ENCODE assay signal across 35 cellular contexts in genomic region chr11:75644370-75644769, GRCh38. TPM values are rescaled to one million over a fixed set of nuclear protein-coding genes. Genes with fewer than 3 reads are reported as not detected.
A peak's percentile ranks its signal among the peaks of the same experiment; 100 is the strongest.
DNase-seq lines count a peak whose midpoint lies in the region; ATAC-seq and TF ChIP-seq lines count a peak whose summit lies in the region.
"Had no signal": no experiment of that assay in that cellular context is flagged by ENCODE, and none has a peak within 500 bp of the region (broad histone marks: within the 10 kb centered on the region; RNA-seq: fewer than 3 reads in every experiment).

No MANE protein-coding gene starts in this region.

- no peaks in the 10 kb centered on the region for H3K9me2 ChIP-seq in SK-N-SH

- TF ChIP-seq CTCF in SK-N-SH (IDR thresholded peaks at IDR 0.05) = no peak
- TF ChIP-seq CTCF in fibroblast of the aortic adventitia (IDR thresholded peaks at IDR 0.05; ENCODE audit: insufficient read depth, low read length) = no peak

- H3K79me2 ChIP-seq in SK-N-SH (ENCODE audit: insufficient read depth) = no peaks in the 10 kb centered on the region

- no peaks in the 10 kb centered on the region for H3K9me3 ChIP-seq in SK-N-SH
- H3K9me3 ChIP-seq: A549; BE2C; BLaER1; BLaER1 treated with 17β-estradiol and CSF1 and Interleukin-3, amounts not matched to agents 10 nM and 100 nM; Caco-2 had no signal

- H3F3A ChIP-seq in SK-N-SH (replicated peaks; ENCODE audit: insufficient read depth) = peaks cover 3% of the 10 kb centered on the region

- peaks cover 0 to 3% of the 10 kb centered on the region in 2 experiments for H3K36me3 ChIP-seq in SK-N-SH (replicated peaks in 1 of 2; ENCODE audit: control insufficient read depth in 1 of 2, insufficient read depth in 2 of 2, low read length in 1 of 2)
- H3K36me3 ChIP-seq: BE2C; BLaER1; BLaER1 treated with 17β-estradiol and CSF1 and Interleukin-3, amounts not matched to agents 10 nM and 100 nM had no signal

- peaks cover 15 to 36% of the 10 kb centered on the region in 2 experiments; a peak in 3 of 4 replicates for H3K4me1 ChIP-seq in SK-N-SH (ENCODE audit: control insufficient read depth in 1 of 2, insufficient read depth in 2 of 2, low read depth in 1 of 2, low read length in 1 of 2)
- H3K4me1 ChIP-seq: A549 had no signal

- H3K27me3 ChIP-seq in SK-N-SH (ENCODE audit: insufficient read depth) = no peaks in the 10 kb centered on the region
- H3K27me3 ChIP-seq: BE2C; BLaER1; BLaER1 treated with 17β-estradiol and CSF1 and Interleukin-3, amounts not matched to agents 10 nM and 100 nM had no signal

- CTCF ChIA-PET in SK-N-SH (lab: Yijun Ruan, JAX) = interaction anchor here (0.9 to 1.8 kb wide), 5 partner anchors 12 to 66 kb away, joined by 3 to 5 read pairs (median 4); no protein-coding TSS in a partner anchor

- H3K9ac ChIP-seq in SK-N-SH = no peak overlapping the region
- H3K9ac ChIP-seq: BLaER1; BLaER1 treated with 17β-estradiol and CSF1 and Interleukin-3, amounts not matched to agents 10 nM and 100 nM had no signal

- H3K4me2 ChIP-seq in SK-N-SH = no peak overlapping the region
- H3K4me2 ChIP-seq: A549; BLaER1; BLaER1 treated with 17β-estradiol and CSF1 and Interleukin-3, amounts not matched to agents 10 nM and 100 nM had no signal

- no peak overlapping the region for H3K27ac ChIP-seq in SK-N-SH (ENCODE audit: low read depth in 2 of 2, low read length in 1 of 2)
- H3K27ac ChIP-seq: 22Rv1; A549; BLaER1; BLaER1 treated with 17β-estradiol and CSF1 and Interleukin-3, amounts not matched to agents 10 nM and 100 nM; C4-2B had no signal

- no peak overlapping the region for H2AFZ ChIP-seq in SK-N-SH (ENCODE audit: low read depth)

- DNase-seq in SK-N-SH = no peak
- peak; percentile 24 for DNase-seq in EH (ENCODE audit: low read depth)
- peak; percentile 40 for DNase-seq in amniotic epithelial cell (ENCODE audit: low read depth)
- DNase-seq in fibroblast of the aortic adventitia (ENCODE audit: low read depth) = peak; percentile 51
- DNase-seq in activated T-cell treated with anti-CD3 and anti-CD28 coated beads for 4 hours = no peak
- no peak for DNase-seq in NOMO-1 treated with dmso at 0.1 percent for 144 hours (lab: John Stamatoyannopoulos, UW; ENCODE audit: unreplicated experiment)
- DNase-seq: 8988T; ACHN; AML-193; BE2C; C1 segment of cervical spinal cord; Calu3; CD4-positive, alpha-beta memory T cell; CD4-positive, alpha-beta T cell; CD4-positive, CD25-positive, alpha-beta regulatory T cell; CD8-positive, alpha-beta memory T cell; CD8-positive, alpha-beta T cell; COR-L47; DMS 273 treated with DMSO at 0.1 percent for 48 hours; DMS153; DMS53; DMS79; DMS79 treated with DMSO at 0.1 percent for 48 hours; DND-41; EL had no signal

- no peak overlapping the region for H3K4me3 ChIP-seq in SK-N-SH (ENCODE audit: low read depth in 2 of 2, low read length in 1 of 2)
- H3K4me3 ChIP-seq in fibroblast of the aortic adventitia (ENCODE audit: low read depth, low read length) = no peak overlapping the region
- H3K4me3 ChIP-seq: A549; BLaER1; BLaER1 treated with 17β-estradiol and CSF1 and Interleukin-3, amounts not matched to agents 10 nM and 100 nM had no signal

- H4K20me1 ChIP-seq in SK-N-SH (ENCODE audit: insufficient read depth) = no peaks in the 10 kb centered on the region
- H4K20me1 ChIP-seq: BLaER1; BLaER1 treated with 17β-estradiol and CSF1 and Interleukin-3, amounts not matched to agents 10 nM and 100 nM had no signal

- TF ChIP-seq EP300 in SK-N-SH (IDR thresholded peaks at IDR 0.05; ENCODE audit: borderline replicate concordance in 1 of 2, low read depth in 1 of 2, low read length in 1 of 2) = no peak

- no peak for TF ChIP-seq RAD21 in SK-N-SH (IDR thresholded peaks at IDR 0.05; ENCODE audit: low read length)

- POLR2A ChIA-PET in SK-N-SH (lab: Yijun Ruan, JAX) = no interaction called here

- ATAC-seq in SK-N-SH treated with all-trans-retinoic acid at 6 μM for 48 hours (no peak), HG03175 (IDR thresholded peaks at IDR 0.05; ENCODE audit: unreplicated experiment) (no peak)
- ATAC-seq: A549; CD8-positive, alpha-beta T cell had no signal

TF ChIP-seq in SK-N-SH, 30 proteins besides CTCF, POLR2A, EP300 and RAD21 (continues in another document):
- TF ChIP-seq YY1 (IDR thresholded peaks at IDR 0.05; ENCODE audit: low read depth) = no peak
- TF ChIP-seq SMC3 (IDR thresholded peaks at IDR 0.05; ENCODE audit: low read depth, low read length) = no peak
- no peak for TF ChIP-seq ZBTB33 (IDR thresholded peaks at IDR 0.05; ENCODE audit: borderline replicate concordance, low read depth)
- no peak for TF ChIP-seq GABPA (IDR thresholded peaks at IDR 0.05; ENCODE audit: low read depth)
- no peak for TF ChIP-seq RCOR1 (IDR thresholded peaks at IDR 0.05; ENCODE audit: low read length)
- no peak for TF ChIP-seq POLR2AphosphoS5 (IDR thresholded peaks at IDR 0.05; ENCODE audit: low read depth, low read length)
- TF ChIP-seq FOSL2 (IDR thresholded peaks at IDR 0.05; ENCODE audit: borderline replicate concordance, low read depth) = peak; percentile 3; the same call in 1 of the 2 replicates
- peak; percentile 32; the same call in 1 of the 2 replicates for TF ChIP-seq PBX3 (IDR thresholded peaks at IDR 0.05)
- TF ChIP-seq CHD2 (IDR thresholded peaks at IDR 0.05; ENCODE audit: low read length, partially characterized antibody) = no peak
- TF ChIP-seq JUND (IDR thresholded peaks at IDR 0.05) = peak; percentile 42; the same call in 1 of the 2 replicates

TF ChIP-seq in SK-N-SH treated with all-trans-retinoic acid at 6 μM for 48 hours, 23 proteins besides CTCF, POLR2A, EP300 and RAD21:
- TF ChIP-seq TOX (CRISPR knock-in tag; IDR thresholded peaks at IDR 0.05; ENCODE audit: borderline replicate concordance) (no peak), CSRNP3 (CRISPR knock-in tag; IDR thresholded peaks at IDR 0.05) (no peak), ZNF565 (CRISPR knock-in tag; conservative IDR thresholded peaks at IDR 0.05; ENCODE audit: low read depth) (no peak), RARB (CRISPR knock-in tag; IDR thresholded peaks at IDR 0.05) (no peak)

RNA-seq across cellular contexts. Expression of gene MAP6, which starts 24.5 kb away (rescaled TPM):
- 11.1 and 13.1 TPM in 2 replicates for polyA plus RNA-seq in SK-N-SH (2012; rRNA removed)
- polyA plus RNA-seq in SK-N-SH (2012; cell fraction: cytosol; rRNA removed) = 7.3 and 9.7 TPM in 2 replicates
- polyA plus RNA-seq in SK-N-SH (2012; cell fraction: nucleus; rRNA removed) = 35.8 and 41.5 TPM in 2 replicates
- 3.4 and 10.0 TPM in 2 replicates for total RNA-seq in fibroblast of the aortic adventitia (ENCODE audit: low replicate concordance)
- total RNA-seq: A673; Calu3; CD4-positive, alpha-beta memory T cell; CD4-positive, alpha-beta T cell; CD8-positive, alpha-beta T cell had no signal
- polyA plus RNA-seq: CD14-positive monocyte; CD4-positive, alpha-beta memory T cell; CD4-positive, CD25-positive, alpha-beta regulatory T cell; CD8-positive, alpha-beta memory T cell had no signal

Comparison
In these comparisons a context has a peak if more than half of its experiments do, and no peak if none do; other contexts are left out.
1. DNase-seq: peak in EH (single experiment), amniotic epithelial cell (single experiment) and fibroblast of the aortic adventitia (single experiment); none in SK-N-SH (single experiment), activated T-cell treated with anti-CD3 and anti-CD28 coated beads for 4 hours (single experiment) and NOMO-1 treated with dmso at 0.1 percent for 144 hours (single experiment).